Comparison of ENCODE assay signal across 1 cellular context in genomic region chr19:38930776-38931761, GRCh38.
TF ChIP-seq lines count a peak whose summit lies in the region.

MRPS12 (plus strand) TSS chr19:38930944; CDS start chr19:38931295, 351 bp downstream.

TF ChIP-seq in A549, 52 proteins besides CTCF, POLR2A, EP300 and RAD21 (continued from another document):
- TF ChIP-seq HDAC2 (IDR thresholded peaks at IDR 0.05): no peak
- no peak for TF ChIP-seq EHMT2 (IDR thresholded peaks at IDR 0.05; ENCODE audit: low read depth)
- TF ChIP-seq JUN (IDR thresholded peaks at IDR 0.05): peak; percentile 70 to 78; a peak in 4 of 5 replicates
- TF ChIP-seq HOXB5 (CRISPR knock-in tag; IDR thresholded peaks at IDR 0.05): 0 out of 2 replicates have a peak, but pooled peaks have one; percentile 47
- TF ChIP-seq MYC (IDR thresholded peaks at IDR 0.05; ENCODE audit: borderline replicate concordance, low read length): no peak
- TF ChIP-seq NFE2L2 (conservative IDR thresholded peaks at IDR 0.05; ENCODE audit: low read length): no peak
- TF ChIP-seq KDM1A (IDR thresholded peaks at IDR 0.05; ENCODE audit: low read depth): no peak
- TF ChIP-seq ZFP36 (IDR thresholded peaks at IDR 0.05; ENCODE audit: borderline replicate concordance, partially characterized antibody): no peak
- TF ChIP-seq, protein P1, sequence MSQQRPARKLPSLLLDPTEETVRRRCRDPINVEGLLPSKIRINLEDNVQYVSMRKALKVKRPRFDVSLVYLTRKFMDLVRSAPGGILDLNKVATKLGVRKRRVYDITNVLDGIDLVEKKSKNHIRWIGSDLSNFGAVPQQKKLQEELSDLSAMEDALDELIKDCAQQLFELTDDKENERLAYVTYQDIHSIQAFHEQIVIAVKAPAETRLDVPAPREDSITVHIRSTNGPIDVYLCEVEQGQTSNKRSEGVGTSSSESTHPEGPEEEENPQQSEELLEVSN (IDR thresholded peaks at IDR 0.05; ENCODE audit: borderline replicate concordance, low read depth): peak; percentile 13; the same call in 1 of the 2 replicates
- peak; percentile 86 for TF ChIP-seq MAX (IDR thresholded peaks at IDR 0.05)
- TF ChIP-seq CHD4 (IDR thresholded peaks at IDR 0.05; ENCODE audit: borderline replicate concordance): no peak
- TF ChIP-seq FOXS1 (CRISPR knock-in tag; IDR thresholded peaks at IDR 0.05): no peak
- TF ChIP-seq, protein P2, sequence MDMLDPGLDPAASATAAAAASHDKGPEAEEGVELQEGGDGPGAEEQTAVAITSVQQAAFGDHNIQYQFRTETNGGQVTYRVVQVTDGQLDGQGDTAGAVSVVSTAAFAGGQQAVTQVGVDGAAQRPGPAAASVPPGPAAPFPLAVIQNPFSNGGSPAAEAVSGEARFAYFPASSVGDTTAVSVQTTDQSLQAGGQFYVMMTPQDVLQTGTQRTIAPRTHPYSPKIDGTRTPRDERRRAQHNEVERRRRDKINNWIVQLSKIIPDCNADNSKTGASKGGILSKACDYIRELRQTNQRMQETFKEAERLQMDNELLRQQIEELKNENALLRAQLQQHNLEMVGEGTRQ (IDR thresholded peaks at IDR 0.05): peak; percentile 77
- peak; percentile 56 for TF ChIP-seq KDM5A (IDR thresholded peaks at IDR 0.05)
- TF ChIP-seq FOSB (CRISPR knock-in tag; IDR thresholded peaks at IDR 0.05): no peak
- no peak for TF ChIP-seq ZNF302 (CRISPR knock-in tag; IDR thresholded peaks at IDR 0.05)
- TF ChIP-seq PHF8 (IDR thresholded peaks at IDR 0.05; ENCODE audit: borderline replicate concordance, low read depth): peak; percentile 69
- no peak for TF ChIP-seq ATOH8 (CRISPR knock-in tag; IDR thresholded peaks at IDR 0.05; ENCODE audit: low read depth)
- no peak for TF ChIP-seq HOXB13 (CRISPR knock-in tag; IDR thresholded peaks at IDR 0.05; ENCODE audit: low read depth)
- TF ChIP-seq FOSL2 (IDR thresholded peaks at IDR 0.05): no peak
- TF ChIP-seq FOSL2 (CRISPR knock-in tag; IDR thresholded peaks at IDR 0.05): no peak
